Comparison of ENCODE assay signal across 25 cellular contexts in the genomic region with DNA sequence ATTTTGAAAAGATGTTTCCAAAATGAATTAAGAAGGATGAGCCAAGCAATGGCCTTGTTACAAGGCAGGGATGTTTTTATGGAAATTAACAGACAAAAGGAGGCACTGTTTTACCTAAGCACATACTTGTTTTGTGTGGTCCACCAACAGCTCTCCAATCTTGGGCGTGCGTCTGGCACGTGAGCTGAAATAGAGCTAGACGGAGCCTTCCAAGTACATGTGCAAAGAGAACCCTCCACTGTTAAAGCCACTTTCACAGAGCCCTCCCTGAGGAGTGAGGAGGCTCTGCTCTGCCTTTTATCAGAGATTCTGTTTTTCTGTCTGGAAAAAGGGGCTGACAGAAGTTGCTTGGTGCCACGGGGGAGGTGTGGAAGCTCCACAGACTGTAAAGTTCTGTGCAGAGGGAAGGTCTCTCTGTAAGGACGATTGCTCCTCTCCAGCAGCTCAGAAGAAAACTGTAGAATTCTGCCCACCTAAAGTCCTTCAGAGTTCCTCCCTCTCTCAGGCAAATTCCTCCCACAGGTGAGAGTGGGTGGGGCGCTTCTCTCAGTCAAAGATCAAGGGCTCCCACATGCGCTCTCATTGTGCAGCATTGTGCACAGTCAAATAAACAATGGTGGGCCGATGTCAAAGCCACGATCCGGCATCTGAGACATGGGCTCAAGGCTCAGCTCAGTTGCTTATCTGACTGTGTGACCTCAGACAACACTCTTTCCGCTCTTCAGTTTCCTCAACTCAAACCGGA.
"Had no signal": no experiment of that assay in that cellular context is flagged by ENCODE, and none has a peak within 500 bp of the region (broad histone marks: within the 10 kb centered on the region; RNA-seq: fewer than 3 reads in every experiment).

No MANE protein-coding gene starts in this region.

- H3K36me3 ChIP-seq: neutrophil, thoracic aorta had no signal

- H3K9ac ChIP-seq: parathyroid adenoma had no signal

- DNase-seq: activated CD4-positive, alpha-beta T cell treated with anti-CD3 and anti-CD28 coated beads for 1 hour; activated CD4-positive, alpha-beta T cell treated with anti-CD3 and anti-CD28 coated beads, Interleukin-2, amount 50 U/mL, for 1 hour; activated CD8-positive, alpha-beta T cell treated with anti-CD3 and anti-CD28 coated beads, Interleukin-2, amount 10 ng/mL, durations not matched to agents 7 days and 5 days; activated gamma-delta T cell; activated naive CD4-positive, alpha-beta T cell treated with anti-CD3 and anti-CD28 coated beads, Interleukin-2, amount 50 U/mL, for 16 hours; activated naive CD8-positive, alpha-beta T cell treated with anti-CD3 and anti-CD28 coated beads, Interleukin-2, amount 50 U/mL, for 24 hours; aorta; central memory CD4-positive, alpha-beta T cell; foreskin fibroblast; immature natural killer cell; kidney glomerular epithelial cell; left ventricle myocardium inferior; mammary epithelial cell; stimulated activated CD4-positive, alpha-beta T cell treated with anti-CD3 and anti-CD28 coated beads, Interleukin-2, amount 100 ng/mL, for 48 hours; stimulated activated CD8-positive, alpha-beta memory T cell treated with anti-CD3 and anti-CD28 coated beads, Interleukin-4, amount 100 ng/mL, for 48 hours; stimulated activated naive B cell treated with anti-CD40 and anti-IgM and Interleukin-4, amounts not matched to agents 10 μg/mL and 1 μg/mL and 100 μg/mL, for 72 hours had no signal

- H3K4me1 Mint-ChIP-seq: activated naive CD8-positive, alpha-beta T cell treated with anti-CD3 and anti-CD28 coated beads, Interleukin-2, amount 50 U/mL, for 24 hours; immature natural killer cell; stimulated activated naive B cell treated with anti-CD40 and anti-IgM and Interleukin-4, amounts not matched to agents 10 μg/mL and 1 μg/mL and 100 μg/mL, for 72 hours had no signal

- H3K4me2 ChIP-seq: hepatocyte had no signal

- H3K4me3 ChIP-seq: hepatocyte, left ventricle myocardium inferior, thoracic aorta had no signal

- H3K9me3 Mint-ChIP-seq: activated naive CD8-positive, alpha-beta T cell treated with anti-CD3 and anti-CD28 coated beads, Interleukin-2, amount 50 U/mL, for 24 hours; activated T-helper 1 cell treated with anti-CD3 and anti-CD28 coated beads, Interleukin-12 subunit alpha, Interleukin-12 subunit beta, Interleukin-2, Interleukin-4 antibody, amounts not matched to agents 30 ng/mL and 10 ng/mL and 1 ng/mL, durations not matched to agents 14 hours and 24 hours and 36 hours; brain; immature natural killer cell; nephron; T-helper 2 cell treated with Interferon-gamma antibody and Interleukin-4, amounts not matched to agents 5 μg/mL and 100 μg/mL, for 36 hours had no signal

- H3K4me3 Mint-ChIP-seq: activated CD8-positive, alpha-beta T cell treated with anti-CD3 and anti-CD28 coated beads, Interleukin-2, amount 10 ng/mL, durations not matched to agents 7 days and 5 days; activated naive CD8-positive, alpha-beta T cell treated with anti-CD3 and anti-CD28 coated beads, Interleukin-2, amount 50 U/mL, for 24 hours; activated T-helper 1 cell treated with anti-CD3 and anti-CD28 coated beads, Interleukin-12 subunit alpha, Interleukin-12 subunit beta, Interleukin-2, Interleukin-4 antibody, amounts not matched to agents 30 ng/mL and 10 ng/mL and 1 ng/mL, durations not matched to agents 14 hours and 24 hours and 36 hours; brain; immature natural killer cell; nephron; stimulated activated naive B cell treated with anti-CD40 and anti-IgM and Interleukin-4, amounts not matched to agents 10 μg/mL and 1 μg/mL and 100 μg/mL, for 72 hours; T-helper 2 cell treated with Interferon-gamma antibody and Interleukin-4, amounts not matched to agents 5 μg/mL and 100 μg/mL, for 36 hours had no signal

- ATAC-seq: activated CD8-positive, alpha-beta T cell treated with anti-CD3 and anti-CD28 coated beads, Interleukin-2, amount 10 ng/mL, durations not matched to agents 7 days and 5 days; activated naive CD8-positive, alpha-beta T cell treated with anti-CD3 and anti-CD28 coated beads, Interleukin-2, amount 50 U/mL, for 24 hours; SK-N-SH treated with all-trans-retinoic acid at 6 μM for 48 hours; stimulated activated naive B cell treated with anti-CD40 and anti-IgM and Interleukin-4, amounts not matched to agents 10 μg/mL and 1 μg/mL and 100 μg/mL, for 72 hours had no signal

- H3K27ac ChIP-seq: hepatocyte, neutrophil had no signal

- H3K9me3 ChIP-seq: left ventricle myocardium inferior, neutrophil, thoracic aorta had no signal

- H2AFZ ChIP-seq: hepatocyte had no signal

- H3K27me3 ChIP-seq: hepatocyte had no signal

- H3K27ac Mint-ChIP-seq: activated CD8-positive, alpha-beta T cell treated with anti-CD3 and anti-CD28 coated beads, Interleukin-2, amount 10 ng/mL, durations not matched to agents 7 days and 5 days; activated naive CD8-positive, alpha-beta T cell treated with anti-CD3 and anti-CD28 coated beads, Interleukin-2, amount 50 U/mL, for 24 hours; activated T-helper 1 cell treated with anti-CD3 and anti-CD28 coated beads, Interleukin-12 subunit alpha, Interleukin-12 subunit beta, Interleukin-2, Interleukin-4 antibody, amounts not matched to agents 30 ng/mL and 10 ng/mL and 1 ng/mL, durations not matched to agents 14 hours and 24 hours and 36 hours; immature natural killer cell; stimulated activated naive B cell treated with anti-CD40 and anti-IgM and Interleukin-4, amounts not matched to agents 10 μg/mL and 1 μg/mL and 100 μg/mL, for 72 hours; T-helper 2 cell treated with Interferon-gamma antibody and Interleukin-4, amounts not matched to agents 5 μg/mL and 100 μg/mL, for 36 hours had no signal

- H3K36me3 Mint-ChIP-seq: immature natural killer cell; stimulated activated naive B cell treated with anti-CD40 and anti-IgM and Interleukin-4, amounts not matched to agents 10 μg/mL and 1 μg/mL and 100 μg/mL, for 72 hours had no signal

- H3K27me3 Mint-ChIP-seq: activated naive CD8-positive, alpha-beta T cell treated with anti-CD3 and anti-CD28 coated beads, Interleukin-2, amount 50 U/mL, for 24 hours; brain had no signal
